8 cellular contexts compared by ENCODE assay signal in genomic region chr1:171220551-171221175, GRCh38. TPM values are rescaled to one million over a fixed set of nuclear protein-coding genes. Genes with fewer than 3 reads are reported as not detected.
DNase-seq lines count a peak whose midpoint lies in the region; ATAC-seq and TF ChIP-seq lines count a peak whose summit lies in the region.

No MANE protein-coding gene starts in this region.

- CTCF ChIA-PET in CD8-positive, alpha-beta memory T cell (lab: Charles Lee), result no interaction called here

- H3K36me3 ChIP-seq in H7 (replicated peaks; ENCODE audit: control insufficient read depth, insufficient read depth, low read length) (no peaks in the 10 kb centered on the region), breast epithelium (no peaks in the 10 kb centered on the region)
- no peaks in the 10 kb centered on the region for H3K36me3 ChIP-seq in CD8-positive, alpha-beta memory T cell (ENCODE audit: insufficient read depth, low read length)

- peaks cover 0 to 2% (median 0%) of the 10 kb centered on the region in 5 donors for H3K9me3 Mint-ChIP-seq in CD8-positive, alpha-beta memory T cell

- intact Hi-C loops in breast epithelium (cut with DNase I; ENCODE audit: low total_unique reads), result loop anchor here (10.0 kb wide), 1 partner anchor 136 kb away; no protein-coding TSS in a partner anchor

- POLR2A ChIA-PET in CD8-positive, alpha-beta memory T cell (lab: Charles Lee), result no interaction called here

- peaks cover 7 to 43% of the 10 kb centered on the region in 2 donors for H3K4me1 ChIP-seq in breast epithelium
- H3K4me1 ChIP-seq in CD8-positive, alpha-beta memory T cell (ENCODE audit: insufficient read depth, low read length), result no peaks in the 10 kb centered on the region

- no peak overlapping the region for H3K27ac Mint-ChIP-seq in CD8-positive, alpha-beta memory T cell

- H3K4me3 ChIP-seq in H7 (ENCODE audit: insufficient read depth, low read depth, low read length), result peak overlapping the region; percentile 30
- H3K4me3 ChIP-seq in breast epithelium, result peak overlapping the region in 2 of 3 donors; percentile 19 to 51
- peak overlapping the region; percentile 22 for H3K4me3 ChIP-seq in skeletal muscle cell (ENCODE audit: low read depth, low read length)
- no peak overlapping the region for H3K4me3 ChIP-seq in CD8-positive, alpha-beta memory T cell (ENCODE audit: low read length)

- peaks cover 10 to 28% of the 10 kb centered on the region in 2 donors for H3K27me3 Mint-ChIP-seq in CD8-positive, alpha-beta memory T cell

- no peak overlapping the region for H3K4me3 Mint-ChIP-seq in CD8-positive, alpha-beta memory T cell

- no peak for TF ChIP-seq CTCF in breast epithelium (IDR thresholded peaks at IDR 0.05)

- H3K27me3 ChIP-seq in H7 (ENCODE audit: control insufficient read depth, insufficient read depth, low read length), result no peaks in the 10 kb centered on the region
- no peaks in the 10 kb centered on the region for H3K27me3 ChIP-seq in breast epithelium
- no peaks in the 10 kb centered on the region for H3K27me3 ChIP-seq in CD8-positive, alpha-beta memory T cell (ENCODE audit: insufficient read depth, low read length, poor library complexity, severe bottlenecking)

- no peak for ATAC-seq in HG02588 (IDR thresholded peaks at IDR 0.05; ENCODE audit: unreplicated experiment)

- H3K9me3 ChIP-seq in breast epithelium, result no peaks in the 10 kb centered on the region
- H3K9me3 ChIP-seq in CD8-positive, alpha-beta memory T cell (ENCODE audit: low read length), result no peaks in the 10 kb centered on the region

- no peak for TF ChIP-seq POLR2A in breast epithelium (IDR thresholded peaks at IDR 0.05)

- H3K27ac ChIP-seq in breast epithelium, result peak overlapping the region; percentile 92
- no peak overlapping the region for H3K27ac ChIP-seq in CD8-positive, alpha-beta memory T cell (ENCODE audit: low read depth, low read length)

- peaks cover 0 to 3% (median 0%) of the 10 kb centered on the region in 3 donors for H3K4me1 Mint-ChIP-seq in CD8-positive, alpha-beta memory T cell

- no peaks in the 10 kb centered on the region for H3K36me3 Mint-ChIP-seq in CD8-positive, alpha-beta memory T cell

- DNase-seq in H7 (peak; percentile 50), breast epithelium (ENCODE audit: low spot score in 2 of 2) (no peak), iPS DF 4.7 (ENCODE audit: extremely low read depth, low spot score) (peak; percentile 64), skeletal muscle cell (ENCODE audit: low read depth) (no peak), NCI-H510A (lab: John Stamatoyannopoulos, UW) (no peak), inferior parietal cortex (ENCODE audit: extremely low spot score) (no peak)
- no peak for DNase-seq in CD8-positive, alpha-beta memory T cell

RNA-seq across cellular contexts. Expression of gene FMO1, which starts 27.6 kb away (rescaled TPM):
- not detected in 2 replicates for total RNA-seq in H7 (2014; rRNA removed; shearing (Covaris generic))
- total RNA-seq in breast epithelium, result 1 to 10 TPM; 4.3 to 9.4 (median 7.0) TPM
- total RNA-seq in CD8-positive, alpha-beta memory T cell, result not detected
- not detected for polyA plus RNA-seq in CD8-positive, alpha-beta memory T cell

RNA-seq across cellular contexts. Expression of gene FMO2, which starts 35.6 kb away (rescaled TPM):
- 0.03 TPM in 1 of 2 replicates, not detected in the other for total RNA-seq in H7 (2014; rRNA removed; shearing (Covaris generic))
- total RNA-seq in breast epithelium, result 100 to 1,000 TPM in 2 of 3 donors, 10 to 100 TPM in 1; 79.5 to 141 (median 132) TPM
- not detected for total RNA-seq in CD8-positive, alpha-beta memory T cell
- polyA plus RNA-seq in CD8-positive, alpha-beta memory T cell, result not detected

Comparison
In these comparisons a context has a peak if more than half of its experiments do, and no peak if none do; other contexts are left out.
1. DNase-seq: peak in H7 (single experiment) and iPS DF 4.7 (single experiment); none in breast epithelium (0 of 2), skeletal muscle cell (single experiment), NCI-H510A (single experiment), inferior parietal cortex (single experiment) and CD8-positive, alpha-beta memory T cell (0 of 5).
2. RNA of gene FMO2, which starts 35.6 kb away (total RNA-seq): 79.5 to 141 TPM in breast epithelium; 0.03 TPM in H7 and not detected in CD8-positive, alpha-beta memory T cell; every median in the first group is over 10 times any median in the second.